In the genomic region with DNA sequence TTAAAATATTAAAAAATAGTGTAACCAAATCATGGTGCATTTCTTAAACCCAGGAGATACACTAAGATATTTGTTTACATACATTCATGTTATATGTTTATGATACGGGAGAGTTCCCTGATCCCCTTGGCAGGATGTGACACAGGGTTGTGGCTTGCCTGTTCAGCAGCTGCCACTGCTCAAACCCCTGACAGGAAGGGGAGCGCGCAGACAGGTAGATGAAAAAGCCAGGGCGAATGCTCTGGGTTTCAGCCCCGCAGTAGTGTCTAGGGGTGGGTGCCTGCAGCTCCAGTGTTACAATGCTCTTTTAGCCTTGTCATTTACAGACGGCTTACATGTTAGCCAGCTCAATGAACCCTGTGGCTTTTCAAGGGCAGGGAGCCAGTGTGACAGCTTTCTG, we compare ENCODE assay signal across 25 cellular contexts.
DNase-seq lines count a peak whose midpoint lies in the region; ATAC-seq and TF ChIP-seq lines count a peak whose summit lies in the region.
"Had no signal": no experiment of that assay in that cellular context is flagged by ENCODE, and none has a peak within 500 bp of the region (broad histone marks: within the 10 kb centered on the region; RNA-seq: fewer than 3 reads in every experiment).

No MANE protein-coding gene starts in this region.

- DNase-seq in Jurkat, Clone E6-1 (ENCODE audit: low read depth, low spot score): peak; percentile 23
- DNase-seq in AG08395 (ENCODE audit: low spot score) (no peak), stomach (no peak), AML-193 (lab: John Stamatoyannopoulos, UW) (no peak), T-helper 9 cell (no peak)
- DNase-seq: activated B cell treated with CpG ODN at 0.5 μM for 24 hours; activated CD8-positive, alpha-beta memory T cell treated with anti-CD3 and anti-CD28 coated beads for 24 hours; activated naive CD8-positive, alpha-beta T cell treated with anti-CD3 and anti-CD28 coated beads, Interleukin-2, amount 50 U/mL, for 24 hours; CD4-positive, CD25-positive, alpha-beta regulatory T cell; DMS79 treated with DMSO at 0.1 percent for 48 hours; dorsolateral prefrontal cortex; mucosa of descending colon; NCI-H187 treated with DMSO at 0.1 percent for 48 hours; NCI-H510A; Right ventricle myocardium superior; T-helper 17 cell; uterus had no signal

- no peaks in the 10 kb centered on the region for H3K4me1 ChIP-seq in stomach
- H3K4me1 ChIP-seq: breast epithelium, right atrium auricular region, uterus had no signal

- TF ChIP-seq CTCF in stomach (IDR thresholded peaks at IDR 0.05): no peak

- intact Hi-C loops in stomach (cut with DNase I; ENCODE audit: low total_unique reads): no loop called here

- H3K9me3 ChIP-seq in stomach: peaks cover 0 to 5% (median 0%) of the 10 kb centered on the region in 4 donors
- H3K9me3 ChIP-seq: breast epithelium, neutrophil, right atrium auricular region, uterus had no signal

- peak; percentile 67 for ATAC-seq in GM18511 (IDR thresholded peaks at IDR 0.05; ENCODE audit: unreplicated experiment)
- peak; percentile 95 for ATAC-seq in GM19467 (IDR thresholded peaks at IDR 0.05; ENCODE audit: unreplicated experiment)
- ATAC-seq in HG02852 (IDR thresholded peaks at IDR 0.05; ENCODE audit: unreplicated experiment): peak; percentile 48
- ATAC-seq: activated naive CD8-positive, alpha-beta T cell treated with anti-CD3 and anti-CD28 coated beads, Interleukin-2, amount 50 U/mL, for 24 hours; esophagus mucosa; left lobe of liver; mucosa of descending colon; T-helper 17 cell had no signal

- no peak for TF ChIP-seq EP300 in stomach (IDR thresholded peaks at IDR 0.05)

- H3K27ac ChIP-seq in stomach: no peak overlapping the region
- H3K27ac ChIP-seq: breast epithelium, dorsolateral prefrontal cortex, neutrophil, right atrium auricular region, uterus had no signal

- 56 to 70% (median 65%) methylated on average over 6 of the region's 6 CpGs for WGBS in stomach, 5 donors

- no peaks in the 10 kb centered on the region for H3K36me3 ChIP-seq in stomach
- H3K36me3 ChIP-seq: breast epithelium, neutrophil, right atrium auricular region, uterus had no signal

- H3K27me3 ChIP-seq in stomach: no peaks in the 10 kb centered on the region
- H3K27me3 ChIP-seq: breast epithelium, dorsolateral prefrontal cortex, neutrophil, right atrium auricular region, uterus had no signal

- H3K4me3 ChIP-seq in Jurkat, Clone E6-1 (ENCODE audit: low read length): no peak overlapping the region
- H3K4me3 ChIP-seq in stomach: no peak overlapping the region
- H3K4me3 ChIP-seq: breast epithelium, dorsolateral prefrontal cortex, mucosa of descending colon, right atrium auricular region, uterus had no signal

- TF ChIP-seq POLR2A in stomach (IDR thresholded peaks at IDR 0.05): no peak
